1 cellular context compared by ENCODE assay signal in genomic region chr3:171023566-171023965, GRCh38.
TF ChIP-seq lines count a peak whose summit lies in the region.

No MANE protein-coding gene starts in this region.

TF ChIP-seq in HepG2, 621 proteins besides CTCF, POLR2A, EP300 and RAD21 (continued from another document):
- no peak for TF ChIP-seq GLMP (CRISPR knock-in tag; IDR thresholded peaks at IDR 0.05; ENCODE audit: borderline replicate concordance)
- TF ChIP-seq FOXA3 (CRISPR knock-in tag; IDR thresholded peaks at IDR 0.05), result peak; percentile 52
- TF ChIP-seq HNF4G (IDR thresholded peaks at IDR 0.05; ENCODE audit: borderline replicate concordance, low read depth, low read length), result peak; percentile 45; the same call in 1 of the 2 replicates
- TF ChIP-seq HNF4G (CRISPR knock-in tag; IDR thresholded peaks at IDR 0.05; ENCODE audit: borderline replicate concordance, low read depth), result no peak
- no peak for TF ChIP-seq ZFP82 (CRISPR knock-in tag; IDR thresholded peaks at IDR 0.05; ENCODE audit: borderline replicate concordance)
- TF ChIP-seq ZSCAN5A (CRISPR knock-in tag; IDR thresholded peaks at IDR 0.05; ENCODE audit: borderline replicate concordance), result 0 out of 2 replicates have a peak, but pooled peaks have one; percentile 26
- no peak for TF ChIP-seq SP140L (CRISPR knock-in tag; IDR thresholded peaks at IDR 0.05; ENCODE audit: borderline replicate concordance)
